Comparison of ENCODE assay signal across 8 cellular contexts in genomic region chr1:206317878-206318514, GRCh38.
DNase-seq lines count a peak whose midpoint lies in the region; ATAC-seq, FAIRE-seq and TF ChIP-seq lines count a peak whose summit lies in the region.
"Not testable (repeated sequence)": the region's sequence is repeated elsewhere in the genome, so short reads cannot be mapped to it uniquely, and the experiment has no call there.

No MANE protein-coding gene starts in this region.

- FAIRE-seq in D721Med (lab: Jason Lieb, UNC) (peak; percentile 84), HTR-8/SVneo (lab: Jason Lieb, UNC) (peak; percentile 42)
- FAIRE-seq in pancreas (lab: Jason Lieb, UNC), result not testable (repeated sequence)

- not testable (repeated sequence) for H3K4me1 ChIP-seq in OCI-LY7 (ENCODE audit: insufficient read depth, low read length, poor library complexity, severe bottlenecking); adipocyte (ENCODE audit: control insufficient read depth, insufficient read depth, low read length); pancreas

- ATAC-seq in esophagus mucosa (peak; percentile 67), pancreas (peak; percentile 46 to 92 (median 82))

- POLR2A ChIA-PET in OCI-LY7 (lab: Charles Lee), result not testable (repeated sequence)

- H3K9me2 ChIP-seq in OCI-LY7 (ENCODE audit: insufficient read depth, low read length), result not testable (repeated sequence)

- H2AFZ ChIP-seq in OCI-LY7 (ENCODE audit: low read length), result not testable (repeated sequence)

- not testable (repeated sequence) for H3K36me3 ChIP-seq in OCI-LY7 (ENCODE audit: insufficient read depth, low read length); adipocyte (ENCODE audit: control insufficient read depth, insufficient read depth, low read length, severe bottlenecking); pancreas

- TF ChIP-seq CTCF in D721Med (IDR thresholded peaks at IDR 0.05; ENCODE audit: insufficient read depth, missing control alignments); OCI-LY7 (conservative IDR thresholded peaks at IDR 0.05; ENCODE audit: low read length); pancreas (IDR thresholded peaks at IDR 0.05): not testable (repeated sequence)

- 0 out of 2 replicates have a peak overlapping the region, but pooled peaks have one; percentile 16 for H3K4me2 ChIP-seq in OCI-LY7 (ENCODE audit: low read length)

- BruUV-seq in OCI-LY7 (replicated peaks; lab: Mats Ljungman, UMichigan), result not testable (repeated sequence)

- not testable (repeated sequence) for H3K27me3 ChIP-seq in adipocyte (replicated peaks; ENCODE audit: control insufficient read depth, insufficient read depth, low read length); pancreas

- CTCF ChIA-PET in OCI-LY7 (lab: Charles Lee; ENCODE audit: unreplicated experiment), result not testable (repeated sequence)

- intact Hi-C loops in OCI-LY7 (cut with micrococcal nuclease; ENCODE audit: unreplicated experiment); pancreas (cut with DNase I): not testable (repeated sequence)

- DNase-seq in D721Med (ENCODE audit: insufficient read length, low spot score); HTR-8/SVneo (ENCODE audit: insufficient read length, low spot score); pancreas: not testable (repeated sequence)
- DNase-seq in OCI-LY7 (ENCODE audit: low spot score) (peak; percentile 0), adipocyte (ENCODE audit: low read depth) (peak; percentile 0), left kidney (ENCODE audit: low read depth, low spot score) (peak; percentile 0), superior temporal gyrus (ENCODE audit: extremely low spot score) (peak; percentile 6)

- not testable (repeated sequence) for H3K27ac ChIP-seq in OCI-LY7 (ENCODE audit: low read depth, low read length, poor library complexity, severe bottlenecking); pancreas

- H4K20me1 ChIP-seq in OCI-LY7 (ENCODE audit: insufficient read depth, low read length), result not testable (repeated sequence)

- H3K9ac ChIP-seq in adipocyte (ENCODE audit: low read length), result not testable (repeated sequence)

- WGBS in pancreas, 2 donors, result 62 to 63% methylated on average over 3 of the region's 5 CpGs

- H3K79me2 ChIP-seq in OCI-LY7 (ENCODE audit: insufficient read depth, low read depth, low read length), result not testable (repeated sequence)

- not testable (repeated sequence) for H3K4me3 ChIP-seq in OCI-LY7 (ENCODE audit: low read depth, low read length, poor library complexity, severe bottlenecking); adipocyte (ENCODE audit: low read length); pancreas

- not testable (repeated sequence) for H3K9me3 ChIP-seq in OCI-LY7 (ENCODE audit: low read length); adipocyte (ENCODE audit: control insufficient read depth, low read length); pancreas
